In the genomic region with DNA sequence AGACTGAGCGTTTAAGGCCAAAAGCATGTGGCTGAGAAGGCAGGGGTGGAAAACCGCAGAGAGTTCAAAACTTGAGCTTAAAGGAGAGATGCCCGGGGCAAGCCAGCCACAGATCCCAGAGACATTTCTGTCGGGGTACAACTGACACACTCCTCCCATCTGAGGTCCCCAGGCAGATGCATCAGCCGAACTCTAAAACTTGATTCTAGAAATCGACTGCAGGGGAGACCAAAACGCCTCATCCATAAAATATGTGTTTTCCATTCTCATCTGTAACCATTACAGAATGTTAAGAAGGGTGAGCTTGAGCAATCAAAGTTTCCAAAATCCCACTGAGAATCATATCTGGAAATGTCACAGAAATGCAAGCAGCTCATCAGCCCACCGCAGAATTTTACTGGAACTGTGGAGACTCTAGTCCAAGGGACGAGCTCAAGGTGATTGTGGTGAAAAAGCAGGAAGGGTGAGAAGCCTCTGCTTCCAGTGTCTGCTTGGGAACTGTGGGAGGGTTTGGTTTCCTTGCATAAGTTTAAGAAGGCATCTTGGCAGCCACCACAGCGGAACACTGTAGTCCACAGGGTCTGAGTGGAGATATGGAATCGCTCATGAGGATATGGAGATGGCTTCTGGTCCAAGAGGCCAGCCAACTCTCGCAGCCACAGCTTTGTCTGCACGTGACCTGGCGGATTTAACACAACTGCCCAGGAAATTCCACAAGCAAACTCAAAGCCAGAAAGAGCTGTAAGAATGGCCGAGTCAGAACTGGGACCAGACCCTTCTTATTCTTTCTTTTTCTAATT, we compare ENCODE assay signal across 16 cellular contexts.
DNase-seq lines count a peak whose midpoint lies in the region; ATAC-seq and TF ChIP-seq lines count a peak whose summit lies in the region.
"Had no signal": no experiment of that assay in that cellular context is flagged by ENCODE, and none has a peak within 500 bp of the region (broad histone marks: within the 10 kb centered on the region; RNA-seq: fewer than 3 reads in every experiment).

No MANE protein-coding gene starts in this region.

- DNase-seq in M059J (ENCODE audit: low read depth) (peak; percentile 43), fibroblast of pulmonary artery (ENCODE audit: low read depth) (peak; percentile 79), mesenchymal stem cell (no peak), testis (peak; percentile 45), PC-3 (no peak)
- DNase-seq in stimulated activated naive CD4-positive, alpha-beta T cell treated with Interleukin-2 at 50 U/mL for 16 hours (lab: John Stamatoyannopoulos, UW): no peak
- DNase-seq: CD4-positive, alpha-beta memory T cell; dermis blood vessel endothelial cell; DMS153; GDM1; NCI-H1436 treated with DMSO at 0.1 percent for 48 hours; NCI-H2171 treated with DMSO at 0.1 percent for 48 hours; nephron progenitor cell; SHP77 treated with DMSO at 0.1 percent for 48 hours; stimulated activated CD4-positive, alpha-beta T cell treated with anti-CD3 and anti-CD28 coated beads, Interleukin-12 subunit alpha, Interleukin-12 subunit beta, amount 100 ng/mL, for 4 hours had no signal

- no peaks in the 10 kb centered on the region for H3K9me3 ChIP-seq in mesenchymal stem cell (ENCODE audit: control insufficient read depth, low read length)
- no peaks in the 10 kb centered on the region for H3K9me3 ChIP-seq in testis
- no peaks in the 10 kb centered on the region for H3K9me3 ChIP-seq in PC-3 (ENCODE audit: low read length)

- H3K4me1 ChIP-seq in mesenchymal stem cell (ENCODE audit: control insufficient read depth, insufficient read depth, low read depth, low read length) (no peaks in the 10 kb centered on the region), testis (no peaks in the 10 kb centered on the region), PC-3 (ENCODE audit: insufficient read depth, low read length) (no peaks in the 10 kb centered on the region)

- no peaks in the 10 kb centered on the region for H3K79me1 ChIP-seq in mesenchymal stem cell (replicated peaks; ENCODE audit: low read length, poor library complexity, severe bottlenecking)

- H4K91ac ChIP-seq in mesenchymal stem cell (ENCODE audit: low read length): no peak overlapping the region

- H3K23ac ChIP-seq in mesenchymal stem cell (ENCODE audit: low read length in 2 of 2): no peak overlapping the region

- H3K4me2 ChIP-seq in mesenchymal stem cell (ENCODE audit: low read length, poor library complexity, severe bottlenecking): no peak overlapping the region
- H3K4me2 ChIP-seq in PC-3 (ENCODE audit: low read length): no peak overlapping the region

- ATAC-seq in HG03175 (IDR thresholded peaks at IDR 0.05; ENCODE audit: unreplicated experiment) (no peak), PC-3 (no peak)

- H3F3A ChIP-seq in PC-3 (ENCODE audit: low read length, unreplicated experiment): no peaks in the 10 kb centered on the region

- H3K36me3 ChIP-seq in mesenchymal stem cell (ENCODE audit: control insufficient read depth in 1 of 2, insufficient read depth in 2 of 2, low read depth in 1 of 2, low read length in 2 of 2): peaks cover 0 to 12% of the 10 kb centered on the region in 2 experiments
- no peaks in the 10 kb centered on the region for H3K36me3 ChIP-seq in testis (ENCODE audit: low read depth, missing control alignments)
- H3K36me3 ChIP-seq in PC-3 (ENCODE audit: low read depth, low read length): no peaks in the 10 kb centered on the region

- no peak overlapping the region for H2AFZ ChIP-seq in mesenchymal stem cell (ENCODE audit: low read depth, low read length)
- no peak overlapping the region for H2AFZ ChIP-seq in PC-3 (ENCODE audit: low read length)

- CTCF ChIA-PET in PC-3 (lab: Charles Lee): no interaction called here

- peak overlapping the region; percentile 70 for H3K9ac ChIP-seq in mesenchymal stem cell (ENCODE audit: low read length)
- no peak overlapping the region for H3K9ac ChIP-seq in PC-3 (ENCODE audit: low read length)

- no peak overlapping the region for H4K8ac ChIP-seq in mesenchymal stem cell (ENCODE audit: low read length)

- H3K79me2 ChIP-seq in PC-3 (ENCODE audit: low read length): no peaks in the 10 kb centered on the region

- no peak overlapping the region for H2AK5ac ChIP-seq in mesenchymal stem cell (ENCODE audit: low read length, severe bottlenecking)

- no peak overlapping the region for H3K27ac ChIP-seq in mesenchymal stem cell (ENCODE audit: low read length, poor library complexity, severe bottlenecking)
- H3K27ac ChIP-seq in testis: no peak overlapping the region
- H3K27ac ChIP-seq in PC-3 (ENCODE audit: low read length): no peak overlapping the region

- TF ChIP-seq CTCF in fibroblast of pulmonary artery (IDR thresholded peaks at IDR 0.05; ENCODE audit: low read length, missing control alignments): no peak
- TF ChIP-seq CTCF in testis (IDR thresholded peaks at IDR 0.05): no peak
- no peak for TF ChIP-seq CTCF in PC-3 (conservative IDR thresholded peaks at IDR 0.05; ENCODE audit: low read depth, low read length)

- no TSS peak for BruUV-seq in PC-3 (replicated peaks; lab: Mats Ljungman, UMichigan)

- no peak overlapping the region for H3K18ac ChIP-seq in mesenchymal stem cell (ENCODE audit: low read depth in 1 of 2, low read length in 2 of 2)

- no peak overlapping the region for H3K14ac ChIP-seq in mesenchymal stem cell (ENCODE audit: low read length in 2 of 2)

- WGBS in mesenchymal stem cell: 97% methylated on average over 13 of the region's 15 CpGs
- 73 to 75% methylated on average over 15 of the region's 15 CpGs for WGBS in testis, 2 donors

- H3K4ac ChIP-seq in mesenchymal stem cell (ENCODE audit: low read depth in 1 of 2, low read length in 2 of 2): no peak overlapping the region

- no peaks in the 10 kb centered on the region for H4K20me1 ChIP-seq in PC-3 (ENCODE audit: low read length)

- H3K27me3 ChIP-seq in mesenchymal stem cell (ENCODE audit: control insufficient read depth in 1 of 2, insufficient read depth in 1 of 2, low read length in 2 of 2) (no peaks in the 10 kb centered on the region), testis (no peaks in the 10 kb centered on the region), PC-3 (ENCODE audit: low read length) (no peaks in the 10 kb centered on the region)

- no peak overlapping the region for H2BK5ac ChIP-seq in mesenchymal stem cell (ENCODE audit: low read depth, low read length, poor library complexity, severe bottlenecking)

- no peak for TF ChIP-seq POLR2A in testis (IDR thresholded peaks at IDR 0.05)

- H2BK15ac ChIP-seq in mesenchymal stem cell (ENCODE audit: low read depth, poor library complexity, severe bottlenecking): no peak overlapping the region

- no peaks in the 10 kb centered on the region for H3K9me2 ChIP-seq in PC-3 (replicated peaks; ENCODE audit: low read length)

- POLR2A ChIA-PET in PC-3 (lab: Charles Lee; ENCODE audit: unreplicated experiment): no interaction called here

- H3K4me3 ChIP-seq in fibroblast of pulmonary artery (replicated peaks; ENCODE audit: low read depth, low read length) (no peak overlapping the region), mesenchymal stem cell (ENCODE audit: insufficient read depth in 1 of 2, low read depth in 1 of 2, low read length in 2 of 2) (peak overlapping the region in 1 of 2 experiments; percentile 66), testis (no peak overlapping the region), PC-3 (ENCODE audit: low read length) (no peak overlapping the region)

- no peak overlapping the region for H2BK12ac ChIP-seq in mesenchymal stem cell (ENCODE audit: low read length in 2 of 2)

- H2BK120ac ChIP-seq in mesenchymal stem cell (ENCODE audit: low read depth, low read length): no peak overlapping the region

- intact Hi-C loops in testis (cut with DNase I; ENCODE audit: low total_unique reads): no loop called here
- intact Hi-C loops in PC-3 (cut with micrococcal nuclease): no loop called here

Comparison
In these comparisons a context has a peak if more than half of its experiments do, and no peak if none do; other contexts are left out.
1. DNase-seq: peak in M059J (single experiment), fibroblast of pulmonary artery (single experiment) and testis (single experiment); none in mesenchymal stem cell (single experiment), PC-3 (single experiment) and stimulated activated naive CD4-positive, alpha-beta T cell treated with Interleukin-2 at 50 U/mL for 16 hours (single experiment).